20 cellular contexts compared by ENCODE assay signal in the genomic region with DNA sequence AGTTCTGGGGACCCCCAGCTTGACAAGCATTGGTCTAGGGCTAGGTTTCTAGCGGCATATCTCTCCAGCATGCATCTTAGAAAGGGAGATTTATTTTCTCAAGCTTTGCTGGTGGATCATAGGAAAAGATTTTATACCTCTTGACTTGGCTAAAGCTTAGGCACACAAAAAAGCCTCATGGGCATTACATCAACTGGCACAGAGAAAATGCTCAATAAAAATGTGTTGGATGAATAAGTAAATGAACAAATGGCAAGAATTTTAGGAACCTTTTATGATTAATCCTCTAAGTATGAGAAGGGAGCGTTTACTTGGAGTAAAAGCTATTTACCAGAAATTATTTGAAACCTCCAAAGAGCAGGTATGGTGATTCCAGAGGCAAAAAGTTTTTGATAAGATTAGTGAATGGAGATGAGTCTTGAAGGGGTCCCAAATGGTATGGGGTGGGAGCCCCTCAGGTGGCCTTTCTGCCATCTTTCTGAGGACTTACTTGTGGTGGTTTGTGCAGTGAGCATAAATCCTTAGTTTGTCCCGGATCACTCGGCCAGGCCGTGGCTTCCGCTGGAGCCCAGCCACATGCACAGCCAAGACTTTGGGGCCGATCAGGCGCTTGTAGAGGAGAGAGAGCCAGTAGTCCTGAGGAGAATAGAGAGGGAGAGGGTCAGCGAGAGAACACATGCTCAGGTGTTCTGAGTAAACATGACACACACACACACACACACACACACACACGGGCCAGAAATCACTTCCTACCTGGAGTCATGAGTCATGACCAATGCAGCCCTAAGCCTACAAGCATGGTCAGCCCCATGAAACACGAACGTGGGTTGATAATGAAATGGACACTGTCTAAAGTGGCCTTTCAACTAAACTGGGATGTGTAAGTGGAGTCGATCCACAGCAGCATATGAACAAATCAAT. TPM values are rescaled to one million over a fixed set of nuclear protein-coding genes. Genes with fewer than 3 reads are reported as not detected.
DNase-seq lines count a peak whose midpoint lies in the region; ATAC-seq, FAIRE-seq and TF ChIP-seq lines count a peak whose summit lies in the region.
"Had no signal": no experiment of that assay in that cellular context is flagged by ENCODE, and none has a peak within 500 bp of the region (broad histone marks: within the 10 kb centered on the region; RNA-seq: fewer than 3 reads in every experiment).

No MANE protein-coding gene starts in this region.

- peak; percentile 52 for ATAC-seq in foreskin keratinocyte
- ATAC-seq: left cardiac atrium, right cardiac atrium had no signal

- H3K4me1 ChIP-seq in foreskin keratinocyte = no peaks in the 10 kb centered on the region
- H3K4me1 ChIP-seq: gastrocnemius medialis, stomach, thyroid gland had no signal

- peak; percentile 34 for DNase-seq in GM03348 (ENCODE audit: low spot score)
- DNase-seq in SW480 (ENCODE audit: low spot score) = peak; percentile 55
- peak in 1 of 2 donors; percentile 63 for DNase-seq in foreskin keratinocyte
- DNase-seq in T-helper 2 cell = no peak
- DNase-seq in HuH-7 (ENCODE audit: low spot score) = no peak
- DNase-seq in urothelium cell line (ENCODE audit: low spot score) = no peak
- no peak for DNase-seq in activated T-cell treated with anti-CD3 and anti-CD28 coated beads for 4 hours
- DNase-seq: activated CD4-positive, alpha-beta memory T cell treated with anti-CD3 and anti-CD28 coated beads for 36 hours; activated CD4-positive, alpha-beta T cell treated with anti-CD3 and anti-CD28 coated beads for 1 hour; activated naive CD4-positive, alpha-beta T cell; left cardiac atrium; NCI-H1105 treated with DMSO at 0.1 percent for 48 hours; NCI-H187 treated with DMSO at 0.1 percent for 48 hours; NCI-H510A treated with DMSO at 0.1 percent for 48 hours; right cardiac atrium; SHP77 treated with DMSO at 0.1 percent for 48 hours; stomach; thyroid gland had no signal

- FAIRE-seq in urothelium cell line (lab: Jason Lieb, UNC) = no peak
- FAIRE-seq: H54 had no signal

- TF ChIP-seq CTCF in foreskin keratinocyte (conservative IDR thresholded peaks at IDR 0.05) = no peak

- no peak overlapping the region for H3K27ac ChIP-seq in foreskin keratinocyte
- H3K27ac ChIP-seq: stomach, thyroid gland had no signal

- no peaks in the 10 kb centered on the region for H3K27me3 ChIP-seq in foreskin keratinocyte
- H3K27me3 ChIP-seq: gastrocnemius medialis, stomach, thyroid gland had no signal

RNA-seq across cellular contexts. Expression of a gene that starts 43.1 kb away (rescaled TPM):
- total RNA-seq in foreskin keratinocyte = 36.4 and 39.0 TPM in 2 replicates
- 37.8 and 41.7 TPM in 2 replicates for polyA plus RNA-seq in foreskin keratinocyte

Comparison
In these comparisons a context has a peak if more than half of its experiments do, and no peak if none do; other contexts are left out.
1. DNase-seq: peak in GM03348 (single experiment) and SW480 (single experiment); none in T-helper 2 cell (0 of 5), HuH-7 (single experiment), urothelium cell line (single experiment) and activated T-cell treated with anti-CD3 and anti-CD28 coated beads for 4 hours (single experiment).